In the genomic region with DNA sequence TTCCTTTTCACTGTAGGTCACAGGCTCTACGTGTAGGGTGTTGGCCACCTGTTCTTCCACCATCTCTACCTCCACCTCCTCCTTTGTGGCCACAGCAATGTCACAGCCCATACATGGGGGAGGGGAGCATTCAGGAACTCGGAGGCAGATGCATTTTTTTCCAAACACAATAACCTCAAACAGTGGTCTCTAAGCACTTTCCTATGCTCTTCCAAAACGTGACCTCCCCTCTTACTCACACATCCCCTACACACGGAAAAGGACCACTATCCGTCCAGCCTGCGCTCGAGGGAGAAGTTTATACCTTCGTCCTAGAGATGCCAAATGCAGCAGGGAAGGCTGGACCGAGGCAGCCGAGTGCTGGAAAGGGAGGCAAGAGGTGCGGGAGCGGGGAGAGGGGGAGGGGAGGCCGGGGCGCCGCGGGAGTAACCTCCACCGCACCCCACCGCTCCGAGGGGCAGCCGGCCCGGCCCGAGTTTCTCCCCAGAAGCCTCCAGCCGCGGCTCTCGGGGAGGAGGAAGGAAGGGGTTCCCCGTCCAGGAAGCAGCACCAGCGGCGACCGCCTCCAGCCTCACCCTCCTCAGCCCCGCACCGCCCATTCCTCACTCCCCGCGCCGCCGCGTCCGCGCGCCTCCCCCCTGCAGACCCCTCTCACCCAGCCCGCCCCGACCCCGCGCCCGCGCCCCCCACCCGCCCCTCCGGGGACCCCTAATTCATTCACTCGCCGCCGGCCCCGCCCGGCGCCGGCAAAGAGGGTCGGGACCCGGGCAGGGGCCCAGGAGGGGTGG, we compare ENCODE assay signal across 1 cellular context.
A peak's percentile ranks its signal among the peaks of the same experiment; 100 is the strongest.
TF ChIP-seq lines count a peak whose summit lies in the region.

No MANE protein-coding gene starts in this region.

TF ChIP-seq in neural cell, 6 proteins besides CTCF, POLR2A, EP300 and RAD21 (continued from another document):
- TF ChIP-seq SMC3 (conservative IDR thresholded peaks at IDR 0.05; ENCODE audit: poor library complexity) (peak; percentile 29), TAF1 (IDR thresholded peaks at IDR 0.05; ENCODE audit: low read depth) (peak; percentile 40), EZH2 (IDR thresholded peaks at IDR 0.05; ENCODE audit: borderline replicate concordance, insufficient read depth, low read length, poor library complexity, severe bottlenecking) (no peak)
- TF ChIP-seq, protein P1, sequence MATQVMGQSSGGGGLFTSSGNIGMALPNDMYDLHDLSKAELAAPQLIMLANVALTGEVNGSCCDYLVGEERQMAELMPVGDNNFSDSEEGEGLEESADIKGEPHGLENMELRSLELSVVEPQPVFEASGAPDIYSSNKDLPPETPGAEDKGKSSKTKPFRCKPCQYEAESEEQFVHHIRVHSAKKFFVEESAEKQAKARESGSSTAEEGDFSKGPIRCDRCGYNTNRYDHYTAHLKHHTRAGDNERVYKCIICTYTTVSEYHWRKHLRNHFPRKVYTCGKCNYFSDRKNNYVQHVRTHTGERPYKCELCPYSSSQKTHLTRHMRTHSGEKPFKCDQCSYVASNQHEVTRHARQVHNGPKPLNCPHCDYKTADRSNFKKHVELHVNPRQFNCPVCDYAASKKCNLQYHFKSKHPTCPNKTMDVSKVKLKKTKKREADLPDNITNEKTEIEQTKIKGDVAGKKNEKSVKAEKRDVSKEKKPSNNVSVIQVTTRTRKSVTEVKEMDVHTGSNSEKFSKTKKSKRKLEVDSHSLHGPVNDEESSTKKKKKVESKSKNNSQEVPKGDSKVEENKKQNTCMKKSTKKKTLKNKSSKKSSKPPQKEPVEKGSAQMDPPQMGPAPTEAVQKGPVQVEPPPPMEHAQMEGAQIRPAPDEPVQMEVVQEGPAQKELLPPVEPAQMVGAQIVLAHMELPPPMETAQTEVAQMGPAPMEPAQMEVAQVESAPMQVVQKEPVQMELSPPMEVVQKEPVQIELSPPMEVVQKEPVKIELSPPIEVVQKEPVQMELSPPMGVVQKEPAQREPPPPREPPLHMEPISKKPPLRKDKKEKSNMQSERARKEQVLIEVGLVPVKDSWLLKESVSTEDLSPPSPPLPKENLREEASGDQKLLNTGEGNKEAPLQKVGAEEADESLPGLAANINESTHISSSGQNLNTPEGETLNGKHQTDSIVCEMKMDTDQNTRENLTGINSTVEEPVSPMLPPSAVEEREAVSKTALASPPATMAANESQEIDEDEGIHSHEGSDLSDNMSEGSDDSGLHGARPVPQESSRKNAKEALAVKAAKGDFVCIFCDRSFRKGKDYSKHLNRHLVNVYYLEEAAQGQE (IDR thresholded peaks at IDR 0.05; ENCODE audit: borderline replicate concordance) = no peak
